4 cellular contexts compared by ENCODE assay signal in genomic region chr12:100344351-100344750, GRCh38. TPM values are rescaled to one million over a fixed set of nuclear protein-coding genes. Genes with fewer than 3 reads are reported as not detected.
"Had no signal": no experiment of that assay in that cellular context is flagged by ENCODE, and none has a peak within 500 bp of the region (broad histone marks: within the 10 kb centered on the region; RNA-seq: fewer than 3 reads in every experiment).

No MANE protein-coding gene starts in this region.

RNA-seq across cellular contexts. Expression of gene SLC17A8, which starts 12.5 kb away (rescaled TPM):
- total RNA-seq: LHCN-M2, M059J, MCF 10A, NCI-H460 had no signal
